Comparison of ENCODE assay signal across 11 cellular contexts in the genomic region with DNA sequence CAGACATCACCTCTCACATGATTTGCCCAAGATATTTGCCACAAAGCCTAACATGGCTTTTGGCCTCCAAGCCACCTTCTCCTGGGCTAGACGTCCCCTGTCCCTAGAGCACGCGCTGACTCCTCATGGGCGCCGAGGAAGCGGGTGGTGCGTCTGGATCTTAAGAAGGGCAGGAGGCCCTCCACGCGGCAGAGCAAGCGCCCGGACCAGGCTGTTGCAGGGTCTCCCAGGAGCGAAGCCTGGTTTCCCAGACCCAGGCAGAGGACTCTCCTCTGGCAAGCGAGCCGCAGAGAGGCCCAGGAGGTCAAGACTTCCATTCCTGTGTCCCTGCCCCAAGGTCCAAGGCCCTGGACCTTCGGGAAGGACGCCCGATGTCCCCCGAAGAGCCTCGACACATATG.
"Had no signal": no experiment of that assay in that cellular context is flagged by ENCODE, and none has a peak within 500 bp of the region (broad histone marks: within the 10 kb centered on the region; RNA-seq: fewer than 3 reads in every experiment).

No MANE protein-coding gene starts in this region.

- H3K4me2 ChIP-seq: GM23338 had no signal

- H3K4me1 ChIP-seq: HAP-1 had no signal

- H3K9me3 ChIP-seq: HAP-1 had no signal

- H3K4me3 ChIP-seq: GM23248, GM23338, HAP-1 had no signal

- H3K27ac ChIP-seq: GM23248 had no signal

- H3K36me3 ChIP-seq: HAP-1 had no signal

- FAIRE-seq: H1, H54 had no signal

- H2AFZ ChIP-seq: GM23248, GM23338 had no signal

- H3K4me3 Mint-ChIP-seq: GM23338, H9, HFFc6 had no signal

- H3K4me1 Mint-ChIP-seq: GM23338, H9 had no signal

- H3K9ac ChIP-seq: GM23248 had no signal

- DNase-seq: GM23248, GOT3, H7, H9, HCEC 1CT, HFFc6 had no signal

- ATAC-seq: GM23338, HCT116 had no signal

- H3K27ac Mint-ChIP-seq: GM23338, H9, HFFc6 had no signal
